8 cellular contexts compared by ENCODE assay signal in the genomic region with DNA sequence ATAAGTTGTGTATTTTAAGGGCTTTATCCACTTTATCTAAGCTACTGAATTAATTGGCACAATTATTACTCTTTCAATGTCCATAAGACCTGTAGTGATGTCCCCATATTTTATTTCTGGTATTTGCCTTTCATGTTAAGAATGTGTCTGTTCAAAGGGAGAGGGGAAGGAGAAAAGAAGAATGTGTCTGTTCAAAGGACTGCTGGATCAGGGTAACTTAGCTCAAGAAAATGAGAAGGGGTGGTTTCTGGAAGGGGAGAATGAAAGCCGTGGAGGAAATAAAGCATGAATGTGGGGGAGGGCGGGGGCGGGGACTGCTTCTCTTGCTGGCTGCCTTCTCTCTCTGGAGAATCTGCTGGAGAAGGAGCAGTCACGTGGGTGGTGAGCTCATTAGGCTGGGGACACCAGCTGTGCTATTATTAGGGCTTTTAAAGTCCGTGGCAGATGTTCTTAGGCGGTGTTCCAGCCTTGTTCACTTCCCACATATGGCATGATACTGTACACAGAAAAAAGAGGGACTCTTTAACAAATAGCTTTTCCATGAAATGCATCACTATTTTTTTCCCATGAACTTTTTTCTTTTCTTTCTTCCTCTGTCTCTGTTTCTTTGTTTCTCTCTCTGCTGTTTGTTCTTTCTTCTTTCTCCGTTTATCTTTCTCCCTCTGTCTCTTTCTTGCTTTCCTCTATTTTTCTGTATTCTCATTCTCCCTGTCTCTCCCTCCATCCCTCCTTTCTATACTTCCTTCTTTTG.
DNase-seq lines count a peak whose midpoint lies in the region; ATAC-seq and TF ChIP-seq lines count a peak whose summit lies in the region.

No MANE protein-coding gene starts in this region.

- H3K36me3 ChIP-seq in SK-N-MC (ENCODE audit: insufficient read depth, low read length) (no peaks in the 10 kb centered on the region), testis (ENCODE audit: low read depth, missing control alignments) (no peaks in the 10 kb centered on the region)

- H3K4me1 ChIP-seq in testis, result peaks cover 30% of the 10 kb centered on the region

- no peak for TF ChIP-seq POLR2A in testis (IDR thresholded peaks at IDR 0.05)

- peak; percentile 55 for ATAC-seq in GM21737 (IDR thresholded peaks at IDR 0.05; ENCODE audit: unreplicated experiment)

- H3K27me3 ChIP-seq in testis, result no peaks in the 10 kb centered on the region

- WGBS in testis, 2 donors, result 19 to 20% methylated on average over 7 of the region's 7 CpGs

- TF ChIP-seq CTCF in testis (IDR thresholded peaks at IDR 0.05), result no peak

- H3K9me3 ChIP-seq in SK-N-MC (ENCODE audit: low read depth, low read length), result no peaks in the 10 kb centered on the region
- no peaks in the 10 kb centered on the region for H3K9me3 ChIP-seq in testis

- intact Hi-C loops in testis (cut with DNase I; ENCODE audit: low total_unique reads), result no loop called here

- H3K9ac ChIP-seq in SK-N-MC (ENCODE audit: insufficient read length), result peak overlapping the region; percentile 81

- DNase-seq in DMS53 treated with DMSO at 0.1 percent for 48 hours (lab: John Stamatoyannopoulos, UW; ENCODE audit: unreplicated experiment) (peak; percentile 57), NCI-H1092 (lab: John Stamatoyannopoulos, UW) (peak; percentile 71), SK-N-MC (ENCODE audit: low read depth, low spot score) (peak; percentile 86), epidermal melanocyte (ENCODE audit: insufficient read length, low spot score) (peak; percentile 90), medulla oblongata (ENCODE audit: extremely low spot score) (peak; percentile 97), testis (peak; percentile 98)
- DNase-seq in activated effector memory CD4-positive, alpha-beta T cell treated with Interleukin-2 at 50 U/mL for 16 hours, result no peak

- H3K27ac ChIP-seq in SK-N-MC, result peak overlapping the region; percentile 99
- H3K27ac ChIP-seq in testis, result peak overlapping the region; percentile 70 to 78

- peak overlapping the region; percentile 74 for H3K4me3 ChIP-seq in SK-N-MC
- H3K4me3 ChIP-seq in testis, result no peak overlapping the region
